In the genomic region with DNA sequence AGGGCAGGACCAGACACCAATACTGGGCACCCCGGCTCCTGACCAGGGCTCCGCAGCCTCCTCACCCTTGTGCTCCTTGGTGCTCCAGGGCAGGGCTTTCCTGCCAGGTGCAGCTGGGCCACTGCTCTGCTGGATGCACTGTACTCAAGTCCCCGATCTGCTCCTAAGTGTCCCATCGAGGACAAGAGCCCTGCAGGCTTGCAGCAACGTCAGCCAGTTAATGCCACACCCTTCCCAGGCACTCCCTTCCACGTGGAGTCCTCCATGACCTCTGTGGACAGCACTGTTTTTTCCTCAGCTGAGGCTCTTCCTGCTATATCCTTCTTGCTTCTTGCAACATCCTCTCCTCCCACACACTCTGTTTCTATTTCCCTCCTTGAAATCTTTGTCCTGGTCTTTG, we compare ENCODE assay signal across 20 cellular contexts.
DNase-seq lines count a peak whose midpoint lies in the region; ATAC-seq and TF ChIP-seq lines count a peak whose summit lies in the region.
"Had no signal": no experiment of that assay in that cellular context is flagged by ENCODE, and none has a peak within 500 bp of the region (broad histone marks: within the 10 kb centered on the region; RNA-seq: fewer than 3 reads in every experiment).

No MANE protein-coding gene starts in this region.

- CTCF ChIA-PET in PC-9 (lab: Charles Lee): no interaction called here

- no peaks in the 10 kb centered on the region for H4K20me1 ChIP-seq in PC-9 (ENCODE audit: insufficient read depth)

- H3K36me3 ChIP-seq in PC-9 (ENCODE audit: low read depth): no peaks in the 10 kb centered on the region
- no peaks in the 10 kb centered on the region for H3K36me3 ChIP-seq in esophagus muscularis mucosa
- H3K36me3 ChIP-seq in lower lobe of right lung: no peaks in the 10 kb centered on the region
- H3K36me3 ChIP-seq: suprapubic skin had no signal

- H3K4me3 ChIP-seq in PC-9 (no peak overlapping the region), esophagus muscularis mucosa (no peak overlapping the region), lower lobe of right lung (no peak overlapping the region)
- H3K4me3 ChIP-seq: body of pancreas, dorsolateral prefrontal cortex, suprapubic skin had no signal

- no peak for TF ChIP-seq POLR2A in esophagus muscularis mucosa (IDR thresholded peaks at IDR 0.05; ENCODE audit: low read depth)

- ATAC-seq in lower lobe of right lung: peak; percentile 35 to 64
- no peak for ATAC-seq in HG03280 (IDR thresholded peaks at IDR 0.05; ENCODE audit: unreplicated experiment)
- ATAC-seq: body of pancreas had no signal

- H3K9me3 ChIP-seq in PC-9 (ENCODE audit: insufficient read depth, low read depth) (no peaks in the 10 kb centered on the region), esophagus muscularis mucosa (no peaks in the 10 kb centered on the region), lower lobe of right lung (no peaks in the 10 kb centered on the region)
- H3K9me3 ChIP-seq: body of pancreas, suprapubic skin had no signal

- no peak for TF ChIP-seq EP300 in esophagus muscularis mucosa (IDR thresholded peaks at IDR 0.05)

- no peaks in the 10 kb centered on the region for H3K9me3 Mint-ChIP-seq in endothelial cell (ENCODE audit: unreplicated experiment)

- DNase-seq in AG20443 (ENCODE audit: low spot score) (peak; percentile 64), PC-9 (peak in 1 of 2 experiments; percentile 60), esophagus muscularis mucosa (ENCODE audit: extremely low spot score) (peak; percentile 45), lower lobe of right lung (no peak), endothelial cell (ENCODE audit: low spot score) (no peak), NCI-H2029 (lab: John Stamatoyannopoulos, UW) (no peak), D341Med (ENCODE audit: low spot score) (no peak)
- DNase-seq: activated CD4-positive, alpha-beta T cell treated with anti-CD3 and anti-CD28 coated beads, Interleukin-2, amount 50 U/mL, for 1 hour; activated naive CD4-positive, alpha-beta T cell; activated T-cell treated with anti-CD3 and anti-CD28 coated beads for 4 hours; AML-193; body of pancreas; dorsolateral prefrontal cortex; KG1; left cardiac atrium; NCI-H1417 treated with DMSO at 0.1 percent for 48 hours; occipital lobe; stimulated activated CD4-positive, alpha-beta T cell treated with anti-CD3 and anti-CD28 coated beads, Interleukin-4, amount 100 ng/mL, for 24 hours had no signal

- intact Hi-C loops in PC-9 (cut with micrococcal nuclease; ENCODE audit: unreplicated experiment): no loop called here
- intact Hi-C loops in esophagus muscularis mucosa (cut with DNase I): no loop called here
- intact Hi-C loops in lower lobe of right lung (cut with DNase I): no loop called here

- H3K79me2 ChIP-seq in PC-9 (ENCODE audit: low read depth): no peaks in the 10 kb centered on the region

- 0 out of 2 replicates have a peak overlapping the region, but pooled peaks have one; percentile 4 for H3K4me2 ChIP-seq in PC-9

- peaks cover 37% of the 10 kb centered on the region for H3F3A ChIP-seq in PC-9 (ENCODE audit: insufficient read depth, low read depth)

- BruUV-seq in PC-9 (replicated peaks; lab: Mats Ljungman, UMichigan): no TSS peak

- POLR2A ChIA-PET in PC-9 (lab: Charles Lee; ENCODE audit: unreplicated experiment): no interaction called here

- no peak overlapping the region for H3K27ac Mint-ChIP-seq in endothelial cell (ENCODE audit: unreplicated experiment)

- H3K27me3 ChIP-seq in PC-9 (ENCODE audit: insufficient read depth, low read depth) (no peaks in the 10 kb centered on the region), esophagus muscularis mucosa (no peaks in the 10 kb centered on the region), lower lobe of right lung (ENCODE audit: low read depth) (no peaks in the 10 kb centered on the region)
- H3K27me3 ChIP-seq: body of pancreas, suprapubic skin had no signal

- 70% methylated on average over 4 of the region's 6 CpGs for WGBS in esophagus muscularis mucosa

- no peak overlapping the region for H3K27ac ChIP-seq in PC-9
- no peak overlapping the region for H3K27ac ChIP-seq in esophagus muscularis mucosa (replicated peaks in 1 of 4)
- H3K27ac ChIP-seq in lower lobe of right lung: no peak overlapping the region
- H3K27ac ChIP-seq: body of pancreas, dorsolateral prefrontal cortex, suprapubic skin had no signal

- peaks cover 9% of the 10 kb centered on the region for H3K4me1 Mint-ChIP-seq in endothelial cell (ENCODE audit: unreplicated experiment)

- peaks cover 62% of the 10 kb centered on the region for H3K4me1 ChIP-seq in PC-9 (replicated peaks; ENCODE audit: insufficient read depth)
- peaks cover 0 to 4% (median 0%) of the 10 kb centered on the region in 4 donors for H3K4me1 ChIP-seq in esophagus muscularis mucosa
- H3K4me1 ChIP-seq in lower lobe of right lung: no peaks in the 10 kb centered on the region
- H3K4me1 ChIP-seq: body of pancreas had no signal

- no peaks in the 10 kb centered on the region for H3K9me2 ChIP-seq in PC-9 (ENCODE audit: insufficient read depth)

- H3K27me3 Mint-ChIP-seq in endothelial cell (ENCODE audit: unreplicated experiment): peaks cover 1% of the 10 kb centered on the region

- H3K36me3 Mint-ChIP-seq in endothelial cell (ENCODE audit: low read depth, unreplicated experiment): no peaks in the 10 kb centered on the region

- H3K4me3 Mint-ChIP-seq in endothelial cell (ENCODE audit: unreplicated experiment): no peak overlapping the region

- no peak overlapping the region for H2AFZ ChIP-seq in PC-9

- no peak for TF ChIP-seq CTCF in PC-9 (conservative IDR thresholded peaks at IDR 0.05)
- no peak for TF ChIP-seq CTCF in esophagus muscularis mucosa (IDR thresholded peaks at IDR 0.05)
- TF ChIP-seq CTCF in lower lobe of right lung (IDR thresholded peaks at IDR 0.05): no peak
- TF ChIP-seq CTCF in endothelial cell (IDR thresholded peaks at IDR 0.05; ENCODE audit: unreplicated experiment): no peak

Comparison
In these comparisons a context has a peak if more than half of its experiments do, and no peak if none do; other contexts are left out.
1. DNase-seq: peak in AG20443 (single experiment) and esophagus muscularis mucosa (single experiment); none in lower lobe of right lung (single experiment), endothelial cell (single experiment), NCI-H2029 (single experiment) and D341Med (single experiment).